Comparison of ENCODE assay signal across 8 cellular contexts in the genomic region with DNA sequence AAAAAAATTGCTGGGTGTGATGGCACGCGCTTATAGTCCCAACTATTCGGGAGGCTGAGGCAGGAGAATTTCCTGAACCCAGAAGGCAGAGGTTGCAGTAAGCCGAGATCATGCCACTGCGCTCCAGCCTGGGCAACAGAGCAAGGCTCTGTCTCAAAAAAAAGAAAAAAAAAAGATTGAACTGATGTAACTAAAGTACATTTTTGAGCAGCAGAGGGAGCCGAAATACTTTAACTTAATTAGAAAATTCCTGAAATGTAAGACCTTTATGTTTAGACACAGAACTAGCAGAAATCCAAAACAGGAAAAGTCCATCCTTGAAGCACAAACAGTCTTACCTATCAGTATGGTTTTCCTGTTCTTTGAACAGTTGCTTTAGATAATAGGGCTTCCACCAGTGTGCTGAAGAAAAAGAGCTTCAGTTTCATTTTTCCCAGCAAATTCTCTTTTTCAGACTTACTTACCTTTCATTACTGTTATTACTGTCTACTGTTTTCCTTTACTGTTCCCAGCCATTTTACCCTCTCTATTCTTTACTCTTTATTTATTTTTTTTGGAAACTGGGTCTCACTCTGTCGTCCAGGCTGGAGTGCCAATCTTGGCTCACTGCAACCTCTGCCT. TPM values are rescaled to one million over a fixed set of nuclear protein-coding genes. Genes with fewer than 3 reads are reported as not detected.
DNase-seq lines count a peak whose midpoint lies in the region; ATAC-seq, FAIRE-seq and TF ChIP-seq lines count a peak whose summit lies in the region.

No MANE protein-coding gene starts in this region.

- H2BK120ac ChIP-seq in H1 (replicated peaks; ENCODE audit: low read depth, low read length), result no peak overlapping the region

- H3K4ac ChIP-seq in H1 (replicated peaks; ENCODE audit: insufficient read length, low read depth, low read length), result no peak overlapping the region

- no peak overlapping the region for H2BK20ac ChIP-seq in H1 (ENCODE audit: low read length)

- H4K8ac ChIP-seq in H1 (ENCODE audit: extremely low read depth, insufficient read depth, low read length), result no peak overlapping the region

- no peak overlapping the region for H2BK5ac ChIP-seq in H1 (ENCODE audit: low read depth, low read length)

- no peak overlapping the region for H2AFZ ChIP-seq in H1 (ENCODE audit: low read length)

- H3K4me1 Mint-ChIP-seq in activated T-cell treated with anti-CD3 and anti-CD28 coated beads, Interleukin-2, amount 50 U/mL, for 24 hours (ENCODE audit: low read depth), result peaks cover 44% of the 10 kb centered on the region

- no peak overlapping the region for H3K4me3 Mint-ChIP-seq in activated T-cell treated with anti-CD3 and anti-CD28 coated beads, Interleukin-2, amount 50 U/mL, for 24 hours

- no peak overlapping the region for H2BK15ac ChIP-seq in H1 (ENCODE audit: low read length)

- H3K9ac ChIP-seq in H1 (replicated peaks in 1 of 4; ENCODE audit: extremely low read depth in 1 of 4, low read depth in 3 of 4, low read length in 3 of 4), result no peak overlapping the region

- H2AK5ac ChIP-seq in H1 (ENCODE audit: low read depth, low read length), result no peak overlapping the region

- no peak for TF ChIP-seq EP300 in H1 (IDR thresholded peaks at IDR 0.05; ENCODE audit: borderline replicate concordance in 1 of 2, low read depth in 2 of 2, low read length in 2 of 2)
- TF ChIP-seq EP300 in suprapubic skin (IDR thresholded peaks at IDR 0.05), result no peak

- no peak for DNase-seq in activated T-cell treated with anti-CD3 and anti-CD28 coated beads, Interleukin-2, amount 50 U/mL, for 24 hours
- DNase-seq in activated T-cell treated with anti-CD3 and anti-CD28 coated beads, Interleukin-2, amount 50 U/mL, for 1 hour, result no peak
- DNase-seq in NCI-H446 treated with DMSO at 0.1 percent for 48 hours (lab: John Stamatoyannopoulos, UW), result peak; percentile 4
- no peak for DNase-seq in H1 (ENCODE audit: low read depth in 1 of 2, low spot score in 2 of 2)
- DNase-seq in renal cortical epithelial cell (ENCODE audit: low read depth), result peak; percentile 59
- DNase-seq in sciatic nerve (ENCODE audit: low spot score), result no peak
- DNase-seq in suprapubic skin (ENCODE audit: low spot score in 2 of 2), result no peak

- H3K27ac Mint-ChIP-seq in activated T-cell treated with anti-CD3 and anti-CD28 coated beads, Interleukin-2, amount 50 U/mL, for 24 hours, result peak overlapping the region; percentile 81

- intact Hi-C loops in sciatic nerve (cut with DNase I), result no loop called here

- no peak overlapping the region for H3K14ac ChIP-seq in H1 (ENCODE audit: insufficient read length)

- TF ChIP-seq POLR2A in H1 (IDR thresholded peaks at IDR 0.05; ENCODE audit: control extremely low read depth in 1 of 2, low read depth in 2 of 2, low read length in 2 of 2) (no peak), suprapubic skin (IDR thresholded peaks at IDR 0.05) (no peak)

- H3K27me3 ChIP-seq in H1 (replicated peaks in 1 of 4; ENCODE audit: control insufficient read depth in 3 of 4, extremely low read depth in 1 of 4, insufficient read depth in 3 of 4, low read length in 3 of 4) (no peaks in the 10 kb centered on the region; a peak in 2 of 7 replicates), suprapubic skin (no peaks in the 10 kb centered on the region)

- H3K9me3 Mint-ChIP-seq in activated T-cell treated with anti-CD3 and anti-CD28 coated beads, Interleukin-2, amount 50 U/mL, for 24 hours, result no peaks in the 10 kb centered on the region

- H4K5ac ChIP-seq in H1 (ENCODE audit: insufficient read length, low read depth, low read length), result no peak overlapping the region

- 97% methylated on average over 7 of the region's 7 CpGs; no CpG with 5 or more reads in 1 of the 2 experiments for WGBS in H1 (ENCODE audit: extremely low coverage in 1 of 2, insufficient coverage in 1 of 2, insufficient read length in 1 of 2, insufficient replicate concordance in 2 of 2, low coverage in 1 of 2, low lambda C conversion rate in 2 of 2, missing lambda C conversion rate in 1 of 2), 2 experiments
- 73% methylated on average over 7 of the region's 7 CpGs for WGBS in suprapubic skin

- no peaks in the 10 kb centered on the region for H3K27me3 Mint-ChIP-seq in activated T-cell treated with anti-CD3 and anti-CD28 coated beads, Interleukin-2, amount 50 U/mL, for 24 hours

- H3K4me1 ChIP-seq in H1 (replicated peaks in 1 of 4; ENCODE audit: control insufficient read depth in 3 of 4, insufficient read depth in 4 of 4, low read length in 3 of 4) (peaks cover 0 to 6% (median 2%) of the 10 kb centered on the region in 4 experiments; a peak in 3 of 7 replicates), suprapubic skin (peaks cover 15% of the 10 kb centered on the region)

- H4K20me1 ChIP-seq in H1 (replicated peaks in 1 of 2; ENCODE audit: control insufficient read depth in 1 of 2, insufficient read depth in 2 of 2, low read length in 2 of 2), result peaks cover 0 to 2% of the 10 kb centered on the region in 2 experiments

- H3K4me3 ChIP-seq in H1 (ENCODE audit: extremely low read depth in 1 of 4, insufficient read depth in 2 of 4, low read depth in 3 of 4, low read length in 4 of 4) (no peak overlapping the region), suprapubic skin (no peak overlapping the region)

- no peaks in the 10 kb centered on the region for H3K9me3 ChIP-seq in H1 (ENCODE audit: insufficient read depth in 2 of 2, low read depth in 1 of 2, low read length in 1 of 2)
- no peaks in the 10 kb centered on the region for H3K9me3 ChIP-seq in suprapubic skin

- peaks cover 0 to 4% (median 1%) of the 10 kb centered on the region in 4 experiments; a peak in 3 of 8 replicates for H3K36me3 ChIP-seq in H1 (ENCODE audit: control insufficient read depth in 2 of 4, insufficient read depth in 4 of 4, low read length in 3 of 4)
- peaks cover 56% of the 10 kb centered on the region for H3K36me3 ChIP-seq in suprapubic skin

- no peak overlapping the region for H4K91ac ChIP-seq in H1 (replicated peaks; ENCODE audit: insufficient read length, low read length)

- no peak overlapping the region for H3K23ac ChIP-seq in H1 (ENCODE audit: insufficient read length)

- no peaks in the 10 kb centered on the region for H3K79me2 ChIP-seq in H1 (ENCODE audit: control insufficient read depth in 1 of 2, insufficient read depth in 2 of 2, low read length in 2 of 2)

- no peak overlapping the region for H3K18ac ChIP-seq in H1 (ENCODE audit: extremely low read depth, low read length)

- POLR2A ChIA-PET in H1 (lab: Charles Lee; ENCODE audit: partially characterized antibody), result interaction anchor here (0.7 to 1.1 kb wide), 3 partner anchors 250 to 611 kb away, joined by 3 to 5 read pairs (median 3); no protein-coding TSS in a partner anchor

- peak; percentile 41 to 47; a peak in 3 of 4 replicates for TF ChIP-seq RAD21 in H1 (IDR thresholded peaks at IDR 0.05 in 1 of 2, conservative IDR thresholded peaks at IDR 0.05 in 1 of 2; ENCODE audit: low read depth in 2 of 2, low read length in 2 of 2)

- ATAC-seq in sciatic nerve (no peak), HG02973 (IDR thresholded peaks at IDR 0.05; ENCODE audit: unreplicated experiment) (no peak)

- H3K27ac ChIP-seq in H1 (ENCODE audit: low read depth, low read length) (no peak overlapping the region), suprapubic skin (no peak overlapping the region)

- no peak overlapping the region for H2BK12ac ChIP-seq in H1 (ENCODE audit: low read depth, low read length)

- no peak; a peak in 1 of 4 replicates for TF ChIP-seq CTCF in H1 (IDR thresholded peaks at IDR 0.05; ENCODE audit: control extremely low read depth in 1 of 3, insufficient read depth in 1 of 3, low read depth in 1 of 3, low read length in 3 of 3)
- TF ChIP-seq CTCF in suprapubic skin (IDR thresholded peaks at IDR 0.05), result no peak

- no peak overlapping the region for H3K56ac ChIP-seq in H1 (replicated peaks; ENCODE audit: insufficient read length, low read depth, low read length)

- H3K79me1 ChIP-seq in H1 (ENCODE audit: low read depth, low read length), result no peaks in the 10 kb centered on the region

- CTCF ChIA-PET in H1 (lab: Charles Lee; ENCODE audit: partially characterized antibody), result interaction anchor here (0.7 to 3.7 kb wide), 16 partner anchors 9 to 267 kb away, joined by 3 to 28 read pairs (median 4); a partner anchor contains a TSS

- H3K23me2 ChIP-seq in H1 (ENCODE audit: low read depth, low read length), result no peaks in the 10 kb centered on the region

- peaks cover 59% of the 10 kb centered on the region for H3K36me3 Mint-ChIP-seq in activated T-cell treated with anti-CD3 and anti-CD28 coated beads, Interleukin-2, amount 50 U/mL, for 24 hours (ENCODE audit: low read depth)

- H3K4me2 ChIP-seq in H1 (ENCODE audit: insufficient read depth in 1 of 2, low read depth in 2 of 2, low read length in 2 of 2), result no peak overlapping the region

- FAIRE-seq in H1 (lab: Jason Lieb, UNC), result no peak

RNA-seq across cellular contexts. Expression of a gene that starts 33.4 kb away (rescaled TPM):
- 47.8 TPM in 2 replicates for total RNA-seq in H1 (2021; fragmentation: NEBNext Ultra II Directional; extraction: Animal tissue kit (Norgen Biotek cat#: 25700))
- polyA plus RNA-seq in H1 (2011; rRNA removed), result 15.5 and 17.4 TPM in 2 replicates
- polyA plus RNA-seq in H1 (2011; cell fraction: cytosol; rRNA removed), result 15.1 TPM
- polyA plus RNA-seq in H1 (2011; cell fraction: nucleus; rRNA removed), result 23.1 TPM
- polyA plus RNA-seq in H1 (2012, experiment 1 of 2), result 25.1 to 29.2 TPM (median 26.5 TPM) in 4 replicates
- 6.3 TPM for polyA plus RNA-seq in H1 (2012, experiment 2 of 2)
- 16.8 TPM for polyA plus RNA-seq in H1 (2013, experiment 1 of 2)
- 16.7 TPM for polyA plus RNA-seq in H1 (2013, experiment 2 of 2)
- 87.4 and 92.4 TPM in 2 replicates for polyA minus RNA-seq in H1 (2011; rRNA and poly(A)+ RNA removed)
- polyA minus RNA-seq in H1 (2011; cell fraction: cytosol; rRNA and poly(A)+ RNA removed), result 37.1 TPM
- polyA minus RNA-seq in H1 (2011; cell fraction: nucleus; rRNA and poly(A)+ RNA removed), result 30.7 TPM
- total RNA-seq in renal cortical epithelial cell, result 12.0 and 35.6 TPM in 2 replicates
- total RNA-seq in sciatic nerve, result 48.2 TPM
- 10 to 100 TPM; 18.6 to 40.1 (median 23.7) TPM for total RNA-seq in suprapubic skin

RNA-seq across cellular contexts. Expression of a gene that starts 39.3 kb away (rescaled TPM):
- total RNA-seq in H1 (2021; fragmentation: NEBNext Ultra II Directional; extraction: Animal tissue kit (Norgen Biotek cat#: 25700)), result 14.4 and 18.9 TPM in 2 replicates
- polyA plus RNA-seq in H1 (2011; rRNA removed), result 3.9 and 6.2 TPM in 2 replicates
- polyA plus RNA-seq in H1 (2011; cell fraction: cytosol; rRNA removed), result 9.4 TPM
- polyA plus RNA-seq in H1 (2011; cell fraction: nucleus; rRNA removed), result 5.0 TPM
- 12.3 to 18.3 TPM (median 14.1 TPM) in 4 replicates for polyA plus RNA-seq in H1 (2012, experiment 1 of 2)
- 2.2 TPM for polyA plus RNA-seq in H1 (2012, experiment 2 of 2)
- polyA plus RNA-seq in H1 (2013, experiment 1 of 2), result 21.4 TPM
- 22.5 TPM for polyA plus RNA-seq in H1 (2013, experiment 2 of 2)
- 11.7 and 15.2 TPM in 2 replicates for polyA minus RNA-seq in H1 (2011; rRNA and poly(A)+ RNA removed)
- 5.9 TPM for polyA minus RNA-seq in H1 (2011; cell fraction: cytosol; rRNA and poly(A)+ RNA removed)
- polyA minus RNA-seq in H1 (2011; cell fraction: nucleus; rRNA and poly(A)+ RNA removed), result 15.4 TPM
- 13.2 and 24.0 TPM in 2 replicates for total RNA-seq in renal cortical epithelial cell
- 25.9 TPM for total RNA-seq in sciatic nerve
- 10 to 100 TPM in 3 of 4 donors, 1 to 10 TPM in 1; 8.3 to 22.2 (median 13.0) TPM for total RNA-seq in suprapubic skin

RNA-seq across cellular contexts. Expression of a gene that starts 45.7 kb away (rescaled TPM):
- 65.7 and 76.2 TPM in 2 replicates for total RNA-seq in H1 (2021; fragmentation: NEBNext Ultra II Directional; extraction: Animal tissue kit (Norgen Biotek cat#: 25700))
- polyA plus RNA-seq in H1 (2011; rRNA removed), result 39.1 and 124 TPM in 2 replicates
- 133 TPM for polyA plus RNA-seq in H1 (2011; cell fraction: cytosol; rRNA removed)
- 167 TPM for polyA plus RNA-seq in H1 (2011; cell fraction: nucleus; rRNA removed)
- 69.2 to 206 TPM (median 107 TPM) in 4 replicates for polyA plus RNA-seq in H1 (2012, experiment 1 of 2)
- 45.1 TPM for polyA plus RNA-seq in H1 (2012, experiment 2 of 2)
- 52.6 TPM for polyA plus RNA-seq in H1 (2013, experiment 1 of 2)
- polyA plus RNA-seq in H1 (2013, experiment 2 of 2), result 50.7 TPM
- polyA minus RNA-seq in H1 (2011; rRNA and poly(A)+ RNA removed), result 114 and 182 TPM in 2 replicates
- polyA minus RNA-seq in H1 (2011; cell fraction: cytosol; rRNA and poly(A)+ RNA removed), result 9.8 TPM
- 35.9 TPM for polyA minus RNA-seq in H1 (2011; cell fraction: nucleus; rRNA and poly(A)+ RNA removed)
- 1.2 and 8.3 TPM in 2 replicates for total RNA-seq in renal cortical epithelial cell
- total RNA-seq in sciatic nerve, result not detected
- 10 to 100 TPM in 1 of 4 donors, 1 to 10 TPM in 3; 2.5 to 13.1 (median 3.0) TPM for total RNA-seq in suprapubic skin

Comparison
In these comparisons a context has a peak if more than half of its experiments do, and no peak if none do; other contexts are left out.
1. DNase-seq: peak in NCI-H446 treated with DMSO at 0.1 percent for 48 hours (single experiment) and renal cortical epithelial cell (single experiment); none in activated T-cell treated with anti-CD3 and anti-CD28 coated beads, Interleukin-2, amount 50 U/mL, for 24 hours (single experiment), activated T-cell treated with anti-CD3 and anti-CD28 coated beads, Interleukin-2, amount 50 U/mL, for 1 hour (single experiment), H1 (0 of 2), sciatic nerve (single experiment) and suprapubic skin (0 of 2).